Comparison of ENCODE assay signal across 15 cellular contexts in genomic region chr22:25154686-25154999, GRCh38. TPM values are rescaled to one million over a fixed set of nuclear protein-coding genes. Genes with fewer than 3 reads are reported as not detected.
DNase-seq lines count a peak whose midpoint lies in the region; ATAC-seq and TF ChIP-seq lines count a peak whose summit lies in the region.
"Had no signal": no experiment of that assay in that cellular context is flagged by ENCODE, and none has a peak within 500 bp of the region (broad histone marks: within the 10 kb centered on the region; RNA-seq: fewer than 3 reads in every experiment).

No MANE protein-coding gene starts in this region.

- H3K4me2 ChIP-seq in GM23338 = no peak overlapping the region

- CTCF ChIA-PET in MCF 10A (lab: Yijun Ruan, JAX) = interaction anchor here (0.9 to 2.3 kb wide), 2 partner anchors 9 to 44 kb away, joined by 3 to 5 read pairs; no protein-coding TSS in a partner anchor

- peak overlapping the region; percentile 58 for H3K27ac ChIP-seq in HUES48 (ENCODE audit: low read depth, low read length)
- peak overlapping the region in 2 of 3 donors; percentile 13 to 57 for H3K27ac ChIP-seq in right lobe of liver
- peak overlapping the region in 15 of 21 experiments; percentile 8 to 76 (median 60) for H3K27ac ChIP-seq in skin epidermis
- no peak overlapping the region for H3K27ac ChIP-seq in GM23338 (ENCODE audit: low read depth)

- POLR2A ChIA-PET in MCF 10A (lab: Yijun Ruan, JAX) = interaction anchor here (0.6 to 2.8 kb wide), 12 partner anchors 9 to 74 kb away, joined by 3 to 25 read pairs (median 4); no protein-coding TSS in a partner anchor

- no peak for TF ChIP-seq POLR2A in right lobe of liver (IDR thresholded peaks at IDR 0.05)

- H3K79me2 ChIP-seq in GM23338 (replicated peaks; ENCODE audit: insufficient read depth) = no peaks in the 10 kb centered on the region

- no peaks in the 10 kb centered on the region for H3K27me3 ChIP-seq in HUES48 (ENCODE audit: control insufficient read depth, insufficient read depth, low read length)
- no peaks in the 10 kb centered on the region for H3K27me3 ChIP-seq in right lobe of liver
- no peaks in the 10 kb centered on the region for H3K27me3 ChIP-seq in GM23338 (ENCODE audit: insufficient read depth)

- H3K27ac Mint-ChIP-seq in MCF 10A (ENCODE audit: low read depth, unreplicated experiment) (peak overlapping the region; percentile 8), GM23338 (no peak overlapping the region)
- H3K27ac Mint-ChIP-seq in stimulated activated effector memory CD8-positive, alpha-beta T cell treated with anti-CD3 and anti-CD28 coated beads, Interleukin-12 subunit alpha, Interleukin-12 subunit beta, amount 100 ng/mL, for 72 hours = no peak overlapping the region
- H3K27ac Mint-ChIP-seq: activated CD8-positive, alpha-beta T cell treated with anti-CD3 and anti-CD28 coated beads for 36 hours; activated T-helper 1 cell treated with anti-CD3 and anti-CD28 coated beads, Interleukin-12 subunit alpha, Interleukin-12 subunit beta, Interleukin-2, Interleukin-4 antibody, amounts not matched to agents 30 ng/mL and 10 ng/mL and 1 ng/mL, durations not matched to agents 14 hours and 24 hours and 36 hours; memory B cell had no signal

- intact Hi-C loops in MCF 10A (cut with micrococcal nuclease) (loop anchor here (5.0 kb wide), 1 partner anchor 42 kb away; no protein-coding TSS in a partner anchor), right lobe of liver (cut with DNase I) (no loop called here)

- ATAC-seq in right lobe of liver (no peak), GM19395 (IDR thresholded peaks at IDR 0.05; ENCODE audit: unreplicated experiment) (no peak), GM23338 (no peak; the same call in 2 of the 3 replicates), GM18520 (IDR thresholded peaks at IDR 0.05; ENCODE audit: unreplicated experiment) (no peak)
- ATAC-seq in stimulated activated effector memory CD8-positive, alpha-beta T cell treated with anti-CD3 and anti-CD28 coated beads, Interleukin-12 subunit alpha, Interleukin-12 subunit beta, amount 100 ng/mL, for 72 hours = no peak
- ATAC-seq: activated CD8-positive, alpha-beta T cell treated with anti-CD3 and anti-CD28 coated beads for 36 hours had no signal

- H3F3A ChIP-seq in GM23338 (replicated peaks; ENCODE audit: low read depth) = 0 out of 2 replicates have a peak, but pooled peaks cover 2% of the 10 kb centered on the region

- H3K27me3 Mint-ChIP-seq in MCF 10A (ENCODE audit: insufficient read depth, unreplicated experiment) (no peaks in the 10 kb centered on the region), GM23338 (ENCODE audit: insufficient read depth, low read depth, poor library complexity) (peaks cover 2% of the 10 kb centered on the region)
- H3K27me3 Mint-ChIP-seq: activated CD8-positive, alpha-beta T cell treated with anti-CD3 and anti-CD28 coated beads for 36 hours had no signal

- no peak overlapping the region for H3K9ac ChIP-seq in HUES48 (ENCODE audit: low read depth, low read length)

- peaks cover 3% of the 10 kb centered on the region; the same call in 1 of the 2 replicates for H4K20me1 ChIP-seq in GM23338 (replicated peaks; ENCODE audit: insufficient read depth)

- H3K9me3 ChIP-seq in HUES48 (ENCODE audit: control insufficient read depth, insufficient read depth, low read length) (no peaks in the 10 kb centered on the region), right lobe of liver (no peaks in the 10 kb centered on the region)

- no peaks in the 10 kb centered on the region for H3K9me3 Mint-ChIP-seq in MCF 10A (ENCODE audit: unreplicated experiment)
- H3K9me3 Mint-ChIP-seq in GM23338 = no peaks in the 10 kb centered on the region
- H3K9me3 Mint-ChIP-seq in stimulated activated effector memory CD8-positive, alpha-beta T cell treated with anti-CD3 and anti-CD28 coated beads, Interleukin-12 subunit alpha, Interleukin-12 subunit beta, amount 100 ng/mL, for 72 hours = no peaks in the 10 kb centered on the region
- H3K9me3 Mint-ChIP-seq: activated CD8-positive, alpha-beta T cell treated with anti-CD3 and anti-CD28 coated beads for 36 hours; activated T-helper 1 cell treated with anti-CD3 and anti-CD28 coated beads, Interleukin-12 subunit alpha, Interleukin-12 subunit beta, Interleukin-2, Interleukin-4 antibody, amounts not matched to agents 30 ng/mL and 10 ng/mL and 1 ng/mL, durations not matched to agents 14 hours and 24 hours and 36 hours; memory B cell had no signal

- H3K4me1 Mint-ChIP-seq in MCF 10A (ENCODE audit: insufficient read depth, unreplicated experiment) = peaks cover 45% of the 10 kb centered on the region
- peaks cover 15% of the 10 kb centered on the region for H3K4me1 Mint-ChIP-seq in GM23338
- H3K4me1 Mint-ChIP-seq in stimulated activated effector memory CD8-positive, alpha-beta T cell treated with anti-CD3 and anti-CD28 coated beads, Interleukin-12 subunit alpha, Interleukin-12 subunit beta, amount 100 ng/mL, for 72 hours = no peaks in the 10 kb centered on the region
- H3K4me1 Mint-ChIP-seq: memory B cell had no signal

- no peak overlapping the region for H2AFZ ChIP-seq in GM23338

- H3K36me3 ChIP-seq in HUES48 (ENCODE audit: control insufficient read depth, insufficient read depth, low read length) = no peaks in the 10 kb centered on the region
- no peaks in the 10 kb centered on the region for H3K36me3 ChIP-seq in right lobe of liver
- no peaks in the 10 kb centered on the region for H3K36me3 ChIP-seq in GM23338 (ENCODE audit: insufficient read depth)

- DNase-seq in MCF 10A (ENCODE audit: unreplicated experiment) = no peak
- no peak for DNase-seq in right lobe of liver
- no peak for DNase-seq in GM23338 (ENCODE audit: low spot score)
- no peak for DNase-seq in stimulated activated effector memory CD8-positive, alpha-beta T cell treated with anti-CD3 and anti-CD28 coated beads, Interleukin-12 subunit alpha, Interleukin-12 subunit beta, amount 100 ng/mL, for 72 hours (ENCODE audit: low spot score in 2 of 2)
- DNase-seq: activated CD8-positive, alpha-beta T cell treated with anti-CD3 and anti-CD28 coated beads for 36 hours; NCI-H1092 treated with DMSO at 0.1 percent for 48 hours; occipital lobe had no signal

- H3K4me3 Mint-ChIP-seq in MCF 10A (ENCODE audit: unreplicated experiment) (no peak overlapping the region), GM23338 (no peak overlapping the region)
- H3K4me3 Mint-ChIP-seq in stimulated activated effector memory CD8-positive, alpha-beta T cell treated with anti-CD3 and anti-CD28 coated beads, Interleukin-12 subunit alpha, Interleukin-12 subunit beta, amount 100 ng/mL, for 72 hours = no peak overlapping the region
- H3K4me3 Mint-ChIP-seq: activated CD8-positive, alpha-beta T cell treated with anti-CD3 and anti-CD28 coated beads for 36 hours; activated T-helper 1 cell treated with anti-CD3 and anti-CD28 coated beads, Interleukin-12 subunit alpha, Interleukin-12 subunit beta, Interleukin-2, Interleukin-4 antibody, amounts not matched to agents 30 ng/mL and 10 ng/mL and 1 ng/mL, durations not matched to agents 14 hours and 24 hours and 36 hours; memory B cell had no signal

- peaks cover 4% of the 10 kb centered on the region; the same call in 1 of the 2 replicates for H3K4me1 ChIP-seq in HUES48 (ENCODE audit: control insufficient read depth, insufficient read depth, low read length)
- H3K4me1 ChIP-seq in right lobe of liver = peaks cover 0 to 19% (median 8%) of the 10 kb centered on the region in 4 donors
- H3K4me1 ChIP-seq in GM23338 (ENCODE audit: insufficient read depth) = no peaks in the 10 kb centered on the region

- no TSS peak for BruUV-seq in MCF 10A (replicated peaks; lab: Mats Ljungman, UMichigan)

- H3K9me2 ChIP-seq in GM23338 (ENCODE audit: insufficient read depth) = no peaks in the 10 kb centered on the region

- WGBS in right lobe of liver (ENCODE audit: insufficient coverage, low coverage, low lambda C conversion rate, missing lambda C conversion rate) = 89% methylated on average over 1 of the region's 2 CpGs

- H3K36me3 Mint-ChIP-seq in MCF 10A (ENCODE audit: insufficient read depth, unreplicated experiment) (peaks cover 29% of the 10 kb centered on the region), GM23338 (ENCODE audit: low read depth) (no peaks in the 10 kb centered on the region)
- no peaks in the 10 kb centered on the region for H3K36me3 Mint-ChIP-seq in stimulated activated effector memory CD8-positive, alpha-beta T cell treated with anti-CD3 and anti-CD28 coated beads, Interleukin-12 subunit alpha, Interleukin-12 subunit beta, amount 100 ng/mL, for 72 hours
- H3K36me3 Mint-ChIP-seq: memory B cell had no signal

- TF ChIP-seq CTCF in MCF 10A (IDR thresholded peaks at IDR 0.05; ENCODE audit: unreplicated experiment) = no peak
- no peak for TF ChIP-seq CTCF in right lobe of liver (IDR thresholded peaks at IDR 0.05)
- TF ChIP-seq CTCF in GM23338 (conservative IDR thresholded peaks at IDR 0.05; ENCODE audit: low read depth in 2 of 2) = no peak

- no peak overlapping the region for H3K4me3 ChIP-seq in HUES48 (ENCODE audit: low read depth, low read length)
- H3K4me3 ChIP-seq in right lobe of liver = no peak overlapping the region
- H3K4me3 ChIP-seq in skin epidermis = no peak overlapping the region
- no peak overlapping the region for H3K4me3 ChIP-seq in GM23338

TF ChIP-seq in GM23338, 12 proteins besides CTCF, POLR2A, EP300 and RAD21:
- TF ChIP-seq CREB1 (CRISPR knock-in tag; IDR thresholded peaks at IDR 0.05; ENCODE audit: low read depth) (no peak), ZNF331 (CRISPR knock-in tag; IDR thresholded peaks at IDR 0.05; ENCODE audit: low read depth) (no peak), EZH2 (IDR thresholded peaks at IDR 0.05; ENCODE audit: low read depth, unreplicated experiment) (no peak)
TF ChIP-seq in GM23338: peak in this region for 0.

RNA-seq across cellular contexts. Expression of gene CRYBB3, which starts 45.0 kb away (rescaled TPM):
- total RNA-seq in MCF 10A (2022) (0.61 and 0.76 TPM in 2 replicates), right lobe of liver (under 1 TPM in 3 of 6 experiments, not detected in 3; 0.40 to 0.70 (median 0.69) TPM)
- total RNA-seq in GM23338 (2014; rRNA removed; shearing (Covaris generic)) = 0.28 TPM in 1 of 2 replicates, not detected in the other
- polyA plus RNA-seq in GM23338 (2016; fragmentation: Nextera tagmentation; extraction: Ambion mirVana) = 0.52 TPM in 1 of 2 replicates, not detected in the other
- total RNA-seq: activated CD8-positive, alpha-beta T cell treated with anti-CD3 and anti-CD28 coated beads for 36 hours; dermis blood vessel endothelial cell; G401; occipital lobe had no signal
